In genomic region chr10:101438881-101439391, GRCh38 we compare ENCODE assay signal across 33 cellular contexts.
DNase-seq lines count a peak whose midpoint lies in the region; ATAC-seq, FAIRE-seq and TF ChIP-seq lines count a peak whose summit lies in the region.
"Had no signal": no experiment of that assay in that cellular context is flagged by ENCODE, and none has a peak within 500 bp of the region (broad histone marks: within the 10 kb centered on the region; RNA-seq: fewer than 3 reads in every experiment).

No MANE protein-coding gene starts in this region.

- in situ Hi-C loops in ACHN (cut with HindIII; ENCODE audit: low pct_ligation_motif_present, low pct_unique_long_range_greater_than_20kb, low sequenced_read_pairs): no loop called here

- no peak overlapping the region for H4K91ac ChIP-seq in mesenchymal stem cell (ENCODE audit: low read length)

- peaks cover 7% of the 10 kb centered on the region for H3K79me1 ChIP-seq in mesenchymal stem cell (replicated peaks; ENCODE audit: low read length, poor library complexity, severe bottlenecking)

- no peak overlapping the region for H3K18ac ChIP-seq in mesenchymal stem cell (ENCODE audit: low read depth in 1 of 2, low read length in 2 of 2)

- no peak overlapping the region for H3K27ac ChIP-seq in mesenchymal stem cell (ENCODE audit: low read length, poor library complexity, severe bottlenecking)
- H3K27ac ChIP-seq: breast epithelium, foreskin keratinocyte, parathyroid adenoma, Peyer's patch, SJSA1, thyroid gland had no signal

- no peak for TF ChIP-seq POLR2A in H54 (IDR thresholded peaks at IDR 0.05; ENCODE audit: low read depth, low read length)

- no peaks in the 10 kb centered on the region for H3K27me3 Mint-ChIP-seq in activated T-cell treated with anti-CD3 and anti-CD28 coated beads, Interleukin-2, amount 50 U/mL, for 4 hours (ENCODE audit: low read depth)
- H3K27me3 Mint-ChIP-seq: activated CD4-positive, alpha-beta memory T cell treated with anti-CD3 and anti-CD28 coated beads, Interleukin-2, amount 10 ng/mL, durations not matched to agents 7 days and 5 days; activated naive CD4-positive, alpha-beta T cell treated with anti-CD3 and anti-CD28 coated beads, Interleukin-2, amount 50 U/mL, for 24 hours; activated T-helper 17 cell treated with anti-CD3 and anti-CD28 coated beads, Interleukin-2, amount 50 U/mL, for 72 hours; CD4-positive, CD25-positive, alpha-beta regulatory T cell; stimulated activated naive CD8-positive, alpha-beta T cell treated with anti-CD3 and anti-CD28 coated beads, Interleukin-15, amount 100 ng/mL, for 72 hours had no signal

- H3K4ac ChIP-seq in mesenchymal stem cell (ENCODE audit: low read depth in 1 of 2, low read length in 2 of 2): no peak overlapping the region

- no peak overlapping the region for H2BK5ac ChIP-seq in mesenchymal stem cell (ENCODE audit: low read depth, low read length, poor library complexity, severe bottlenecking)

- H3K36me3 ChIP-seq in bronchial epithelial cell (ENCODE audit: control insufficient read depth, insufficient read depth, low read length) (no peaks in the 10 kb centered on the region), mesenchymal stem cell (ENCODE audit: control insufficient read depth in 1 of 2, insufficient read depth in 2 of 2, low read depth in 1 of 2, low read length in 2 of 2) (no peaks in the 10 kb centered on the region)
- H3K36me3 ChIP-seq: breast epithelium, HAP-1, Peyer's patch, SJSA1, thyroid gland had no signal

- no peak for ATAC-seq in activated T-cell treated with anti-CD3 and anti-CD28 coated beads, Interleukin-2, amount 50 U/mL, for 4 hours
- ATAC-seq: activated CD4-positive, CD25-positive, alpha-beta regulatory T cell treated with anti-CD3 and anti-CD28 coated beads, Interleukin-2, amount 50 U/mL, for 24 hours; activated T-helper 17 cell treated with anti-CD3 and anti-CD28 coated beads, Interleukin-2, amount 50 U/mL, for 72 hours; foreskin keratinocyte; stimulated activated naive CD8-positive, alpha-beta T cell treated with anti-CD3 and anti-CD28 coated beads, Interleukin-15, amount 100 ng/mL, for 72 hours had no signal

- no peak overlapping the region for H2BK15ac ChIP-seq in mesenchymal stem cell (ENCODE audit: low read depth, poor library complexity, severe bottlenecking)

- no peak overlapping the region for H2BK12ac ChIP-seq in mesenchymal stem cell (ENCODE audit: low read length in 2 of 2)

- H2AFZ ChIP-seq in mesenchymal stem cell (ENCODE audit: low read depth, low read length): no peak overlapping the region
- H2AFZ ChIP-seq: parathyroid adenoma had no signal

- no peaks in the 10 kb centered on the region for H3K27me3 ChIP-seq in bronchial epithelial cell (ENCODE audit: control insufficient read depth, insufficient read depth, low read length)
- no peaks in the 10 kb centered on the region for H3K27me3 ChIP-seq in mesenchymal stem cell (ENCODE audit: control insufficient read depth in 1 of 2, insufficient read depth in 1 of 2, low read length in 2 of 2)
- H3K27me3 ChIP-seq: breast epithelium, foreskin keratinocyte, Peyer's patch, SJSA1, thyroid gland had no signal

- no peak overlapping the region for H2AK5ac ChIP-seq in mesenchymal stem cell (ENCODE audit: low read length, severe bottlenecking)

- no peak overlapping the region for H2BK120ac ChIP-seq in mesenchymal stem cell (ENCODE audit: low read depth, low read length)

- DNase-seq in H54 (ENCODE audit: insufficient read length, low spot score) (no peak), HPDE6-E6E7 (ENCODE audit: extremely low spot score) (peak; percentile 3), NCI-H2227 (lab: John Stamatoyannopoulos, UW; ENCODE audit: unreplicated experiment) (peak; percentile 36), bronchial epithelial cell (ENCODE audit: low read depth) (peak; percentile 62), ACHN (no peak), mesenchymal stem cell (no peak), EL (no peak)
- DNase-seq in activated T-cell treated with anti-CD3 and anti-CD28 coated beads, Interleukin-2, amount 50 U/mL, for 4 hours: no peak
- DNase-seq: activated CD4-positive, alpha-beta memory T cell treated with anti-CD3 and anti-CD28 coated beads, Interleukin-2, amount 10 ng/mL, durations not matched to agents 7 days and 5 days; activated CD8-positive, alpha-beta memory T cell treated with anti-CD3 and anti-CD28 coated beads, Interleukin-2, amount 50 U/mL, for 48 hours; amygdala; CD4-positive, CD25-positive, alpha-beta regulatory T cell; effector CD4-positive, alpha-beta T cell; KG1; NCI-H187 treated with DMSO at 0.1 percent for 48 hours; NCI-H524; Peyer's patch; stimulated activated CD4-positive, alpha-beta T cell treated with anti-CD3 and anti-CD28 coated beads, Interleukin-1b, Interleukin-23, amount 100 ng/mL, for 48 hours; stimulated activated CD8-positive, alpha-beta memory T cell treated with anti-CD3 and anti-CD28 coated beads, Interleukin-4, amount 100 ng/mL, for 48 hours; stimulated activated naive CD8-positive, alpha-beta T cell treated with anti-CD3 and anti-CD28 coated beads, Interleukin-15, amount 100 ng/mL, for 72 hours; thyroid gland had no signal

- H3K4me1 ChIP-seq in mesenchymal stem cell (ENCODE audit: control insufficient read depth, insufficient read depth, low read depth, low read length): no peaks in the 10 kb centered on the region
- H3K4me1 ChIP-seq: breast epithelium, parathyroid adenoma, Peyer's patch, SJSA1, thyroid gland had no signal

- WGBS in mesenchymal stem cell: 68% methylated on average over 4 of the region's 5 CpGs

- peaks cover 7% of the 10 kb centered on the region for H3K36me3 Mint-ChIP-seq in activated T-cell treated with anti-CD3 and anti-CD28 coated beads, Interleukin-2, amount 50 U/mL, for 4 hours (ENCODE audit: insufficient read depth)

- H3K23ac ChIP-seq in mesenchymal stem cell (ENCODE audit: low read length in 2 of 2): no peak overlapping the region

- FAIRE-seq in H54 (lab: Jason Lieb, UNC) (peak; percentile 43), bronchial epithelial cell (lab: Jason Lieb, UNC) (no peak)
- FAIRE-seq: colon, TTC549 had no signal

- TF ChIP-seq CTCF in bronchial epithelial cell (IDR thresholded peaks at IDR 0.05; ENCODE audit: insufficient read depth, low read length, severe bottlenecking): peak; percentile 26

- H3K4me2 ChIP-seq in mesenchymal stem cell (ENCODE audit: low read length, poor library complexity, severe bottlenecking): no peak overlapping the region
- H3K4me2 ChIP-seq: smooth muscle cell had no signal

- no peak overlapping the region for H3K14ac ChIP-seq in mesenchymal stem cell (ENCODE audit: low read length in 2 of 2)

- H3K4me3 ChIP-seq in bronchial epithelial cell (ENCODE audit: low read depth, low read length) (no peak overlapping the region), mesenchymal stem cell (ENCODE audit: insufficient read depth in 1 of 2, low read depth in 1 of 2, low read length in 2 of 2) (no peak overlapping the region)
- H3K4me3 ChIP-seq: breast epithelium, HAP-1, Peyer's patch, SJSA1, smooth muscle cell, thyroid gland had no signal

- H3K4me1 Mint-ChIP-seq in activated T-cell treated with anti-CD3 and anti-CD28 coated beads, Interleukin-2, amount 50 U/mL, for 4 hours (ENCODE audit: low read depth): peaks cover 2% of the 10 kb centered on the region
- H3K4me1 Mint-ChIP-seq: activated T-helper 17 cell treated with anti-CD3 and anti-CD28 coated beads, Interleukin-2, amount 50 U/mL, for 72 hours had no signal

- no peaks in the 10 kb centered on the region for H3K9me3 ChIP-seq in mesenchymal stem cell (ENCODE audit: control insufficient read depth, low read length)
- H3K9me3 ChIP-seq: breast epithelium, HAP-1, Peyer's patch, SJSA1, thyroid gland had no signal

- H3K9ac ChIP-seq in mesenchymal stem cell (ENCODE audit: low read length): no peak overlapping the region
- H3K9ac ChIP-seq: parathyroid adenoma had no signal

- H3K9me3 Mint-ChIP-seq in activated T-cell treated with anti-CD3 and anti-CD28 coated beads, Interleukin-2, amount 50 U/mL, for 4 hours: no peaks in the 10 kb centered on the region
- H3K9me3 Mint-ChIP-seq: activated CD4-positive, alpha-beta memory T cell treated with anti-CD3 and anti-CD28 coated beads, Interleukin-2, amount 10 ng/mL, durations not matched to agents 7 days and 5 days; activated naive CD4-positive, alpha-beta T cell treated with anti-CD3 and anti-CD28 coated beads, Interleukin-2, amount 50 U/mL, for 24 hours; activated T-helper 17 cell treated with anti-CD3 and anti-CD28 coated beads, Interleukin-2, amount 50 U/mL, for 72 hours; CD4-positive, CD25-positive, alpha-beta regulatory T cell; neural crest cell; stimulated activated naive CD8-positive, alpha-beta T cell treated with anti-CD3 and anti-CD28 coated beads, Interleukin-15, amount 100 ng/mL, for 72 hours had no signal

- no peak overlapping the region for H4K8ac ChIP-seq in mesenchymal stem cell (ENCODE audit: low read length)

- no peak overlapping the region for H3K4me3 Mint-ChIP-seq in activated T-cell treated with anti-CD3 and anti-CD28 coated beads, Interleukin-2, amount 50 U/mL, for 4 hours
- H3K4me3 Mint-ChIP-seq: activated CD4-positive, alpha-beta memory T cell treated with anti-CD3 and anti-CD28 coated beads, Interleukin-2, amount 10 ng/mL, durations not matched to agents 7 days and 5 days; activated naive CD4-positive, alpha-beta T cell treated with anti-CD3 and anti-CD28 coated beads, Interleukin-2, amount 50 U/mL, for 24 hours; activated T-helper 17 cell treated with anti-CD3 and anti-CD28 coated beads, Interleukin-2, amount 50 U/mL, for 72 hours; CD4-positive, CD25-positive, alpha-beta regulatory T cell; neural crest cell; stimulated activated naive CD8-positive, alpha-beta T cell treated with anti-CD3 and anti-CD28 coated beads, Interleukin-15, amount 100 ng/mL, for 72 hours had no signal

Comparison
In these comparisons a context has a peak if more than half of its experiments do, and no peak if none do; other contexts are left out.
1. DNase-seq: peak in HPDE6-E6E7 (single experiment), NCI-H2227 (single experiment) and bronchial epithelial cell (single experiment); none in H54 (single experiment), ACHN (single experiment), mesenchymal stem cell (single experiment), EL (single experiment) and activated T-cell treated with anti-CD3 and anti-CD28 coated beads, Interleukin-2, amount 50 U/mL, for 4 hours (single experiment).